Comparison of ENCODE assay signal across 9 cellular contexts in genomic region chr3:52983336-52983807, GRCh38.
A peak's percentile ranks its signal among the peaks of the same experiment; 100 is the strongest.
DNase-seq lines count a peak whose midpoint lies in the region; ATAC-seq and TF ChIP-seq lines count a peak whose summit lies in the region.
"Had no signal": no experiment of that assay in that cellular context is flagged by ENCODE, and none has a peak within 500 bp of the region (broad histone marks: within the 10 kb centered on the region; RNA-seq: fewer than 3 reads in every experiment).

No MANE protein-coding gene starts in this region.

- H3K9me3 Mint-ChIP-seq in activated naive CD8-positive, alpha-beta T cell treated with anti-CD3 and anti-CD28 coated beads for 36 hours = peaks cover 2% of the 10 kb centered on the region

- H3K4me3 ChIP-seq in SU-DHL-6 (ENCODE audit: insufficient read depth, low read length, poor library complexity, severe bottlenecking) = peak overlapping the region; percentile 9
- H3K4me3 ChIP-seq in esophagus muscularis mucosa = no peak overlapping the region
- H3K4me3 ChIP-seq: upper lobe of left lung had no signal

- peak; percentile 77 for DNase-seq in activated naive CD8-positive, alpha-beta T cell treated with anti-CD3 and anti-CD28 coated beads for 36 hours
- peak; percentile 29 for DNase-seq in stimulated activated CD8-positive, alpha-beta memory T cell treated with anti-CD3 and anti-CD28 coated beads, Interleukin-15, amount 100 ng/mL, for 1 hour (ENCODE audit: low read depth)
- DNase-seq in cerebellar nuclear complex (lab: John Stamatoyannopoulos, UW) (no peak), EL (no peak), esophagus muscularis mucosa (ENCODE audit: extremely low spot score) (no peak)

- peaks cover 44% of the 10 kb centered on the region for H3K4me1 Mint-ChIP-seq in activated naive CD8-positive, alpha-beta T cell treated with anti-CD3 and anti-CD28 coated beads for 36 hours

- 90% methylated on average over 5 of the region's 5 CpGs for WGBS in esophagus muscularis mucosa

- TF ChIP-seq POLR2A in esophagus muscularis mucosa (IDR thresholded peaks at IDR 0.05; ENCODE audit: low read depth) = no peak

- no peak for TF ChIP-seq CTCF in SU-DHL-6 (IDR thresholded peaks at IDR 0.05; ENCODE audit: insufficient read depth, low read length, poor library complexity, severe bottlenecking)
- TF ChIP-seq CTCF in esophagus muscularis mucosa (IDR thresholded peaks at IDR 0.05) = no peak

- peaks cover 24% of the 10 kb centered on the region; the same call in 1 of the 2 replicates for H3K79me2 ChIP-seq in SU-DHL-6 (ENCODE audit: insufficient read depth, low read length)

- ATAC-seq in GM18520 (IDR thresholded peaks at IDR 0.05; ENCODE audit: unreplicated experiment) (peak; percentile 74), HG02943 (IDR thresholded peaks at IDR 0.05; ENCODE audit: low read depth, unreplicated experiment) (peak; percentile 80)

- H4K20me1 ChIP-seq in SU-DHL-6 (ENCODE audit: low read depth, low read length) = no peaks in the 10 kb centered on the region

- H3K27ac ChIP-seq in SU-DHL-6 (ENCODE audit: low read depth, low read length) = peak overlapping the region; percentile 64
- H3K27ac ChIP-seq in esophagus muscularis mucosa (replicated peaks in 1 of 4) = peak overlapping the region in 1 of 4 donors; percentile 52

- peak overlapping the region; percentile 14; the same call in 1 of the 2 replicates for H3K9ac ChIP-seq in SU-DHL-6 (ENCODE audit: low read length)

- TF ChIP-seq EP300 in esophagus muscularis mucosa (IDR thresholded peaks at IDR 0.05) = no peak

- no peaks in the 10 kb centered on the region for H3K9me2 ChIP-seq in SU-DHL-6 (replicated peaks; ENCODE audit: insufficient read depth, low read length)

- intact Hi-C loops in esophagus muscularis mucosa (cut with DNase I) = no loop called here

- H3K36me3 ChIP-seq in SU-DHL-6 (ENCODE audit: low read length) (no peaks in the 10 kb centered on the region), esophagus muscularis mucosa (no peaks in the 10 kb centered on the region)
- H3K36me3 ChIP-seq: upper lobe of left lung had no signal

- peak overlapping the region; percentile 95 for H3K27ac Mint-ChIP-seq in activated naive CD8-positive, alpha-beta T cell treated with anti-CD3 and anti-CD28 coated beads for 36 hours

- H3K27me3 ChIP-seq in SU-DHL-6 (ENCODE audit: low read length) (no peaks in the 10 kb centered on the region), esophagus muscularis mucosa (no peaks in the 10 kb centered on the region)
- H3K27me3 ChIP-seq: upper lobe of left lung had no signal

- no peaks in the 10 kb centered on the region for H3K27me3 Mint-ChIP-seq in activated naive CD8-positive, alpha-beta T cell treated with anti-CD3 and anti-CD28 coated beads for 36 hours

- H3K36me3 Mint-ChIP-seq in activated naive CD8-positive, alpha-beta T cell treated with anti-CD3 and anti-CD28 coated beads for 36 hours = peaks cover 18% of the 10 kb centered on the region

- peaks cover 0 to 11% (median 0%) of the 10 kb centered on the region in 4 donors for H3K4me1 ChIP-seq in esophagus muscularis mucosa

- 0 out of 2 replicates have a peak, but pooled peaks cover 2% of the 10 kb centered on the region for H3F3A ChIP-seq in SU-DHL-6 (ENCODE audit: insufficient read depth)

- H3K4me3 Mint-ChIP-seq in activated naive CD8-positive, alpha-beta T cell treated with anti-CD3 and anti-CD28 coated beads for 36 hours = peak overlapping the region; percentile 68

- H3K9me3 ChIP-seq in SU-DHL-6 (ENCODE audit: insufficient read depth, low read length) = no peaks in the 10 kb centered on the region
- no peaks in the 10 kb centered on the region for H3K9me3 ChIP-seq in esophagus muscularis mucosa
- H3K9me3 ChIP-seq: upper lobe of left lung had no signal

- H2AFZ ChIP-seq in SU-DHL-6 (ENCODE audit: low read depth, low read length, severe bottlenecking) = peak overlapping the region; percentile 2

- peak overlapping the region; percentile 50 for H3K4me2 ChIP-seq in SU-DHL-6 (ENCODE audit: low read depth, low read length, poor library complexity, severe bottlenecking)

Comparison
In these comparisons a context has a peak if more than half of its experiments do, and no peak if none do; other contexts are left out.
1. DNase-seq: peak in activated naive CD8-positive, alpha-beta T cell treated with anti-CD3 and anti-CD28 coated beads for 36 hours (single experiment) and stimulated activated CD8-positive, alpha-beta memory T cell treated with anti-CD3 and anti-CD28 coated beads, Interleukin-15, amount 100 ng/mL, for 1 hour (single experiment); none in cerebellar nuclear complex (0 of 2), EL (single experiment) and esophagus muscularis mucosa (single experiment).